ENCODE assay signal across 11 cellular contexts in the genomic region with DNA sequence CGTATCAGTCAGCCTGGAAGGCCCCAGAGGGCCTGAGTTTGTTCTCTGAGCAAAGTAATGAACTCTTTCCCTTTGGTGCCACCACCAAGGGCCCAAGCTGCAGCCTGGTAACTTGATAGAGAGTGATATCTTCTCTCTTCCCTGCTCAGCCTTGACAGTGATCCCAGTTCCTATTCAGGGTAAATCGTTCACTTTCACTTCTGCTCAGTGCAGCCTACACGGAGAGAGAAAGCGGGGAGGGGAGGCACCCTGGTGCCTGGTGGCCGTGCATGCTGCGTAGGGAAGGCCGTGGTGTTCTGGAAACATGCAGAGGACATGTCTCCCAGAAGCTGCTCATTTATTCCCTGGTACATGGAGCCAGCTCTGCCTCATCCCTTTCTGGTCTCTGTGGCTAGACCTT. TPM values are rescaled to one million over a fixed set of nuclear protein-coding genes. Genes with fewer than 3 reads are reported as not detected.
DNase-seq lines count a peak whose midpoint lies in the region; ATAC-seq and TF ChIP-seq lines count a peak whose summit lies in the region.
"Had no signal": no experiment of that assay in that cellular context is flagged by ENCODE, and none has a peak within 500 bp of the region (broad histone marks: within the 10 kb centered on the region; RNA-seq: fewer than 3 reads in every experiment).

No MANE protein-coding gene starts in this region.

- no peak overlapping the region for H3K4me3 Mint-ChIP-seq in Calu3 (ENCODE audit: low read depth, unreplicated experiment)

- H3K36me3 Mint-ChIP-seq in Calu3 (ENCODE audit: insufficient read depth, unreplicated experiment): no peaks in the 10 kb centered on the region

- no peaks in the 10 kb centered on the region for H3K27me3 Mint-ChIP-seq in Calu3 (ENCODE audit: unreplicated experiment)

- intact Hi-C loops in Calu3 (cut with micrococcal nuclease; ENCODE audit: unreplicated experiment): no loop called here

- peak; percentile 68 for DNase-seq in Ammon's horn (ENCODE audit: low spot score)
- peak; percentile 51 for DNase-seq in globus pallidus (ENCODE audit: low spot score)
- no peak for DNase-seq in Calu3
- DNase-seq in NCI-H2107 treated with DMSO at 0.1 percent for 48 hours (lab: John Stamatoyannopoulos, UW; ENCODE audit: unreplicated experiment): no peak
- no peak for DNase-seq in ecto neural progenitor cell (ENCODE audit: low spot score)
- DNase-seq: NCI-H1048; psoas muscle; stimulated activated naive CD4-positive, alpha-beta T cell treated with Interleukin-2 at 50 U/mL for 16 hours had no signal

- no peak overlapping the region for H3K27ac Mint-ChIP-seq in Calu3 (ENCODE audit: unreplicated experiment)

- CTCF ChIA-PET in Calu3 (lab: Charles Lee): interaction anchor here (0.5 kb wide), 1 partner anchor 10 kb away, joined by 4 read pairs; no protein-coding TSS in a partner anchor

- ATAC-seq in GM19463 (IDR thresholded peaks at IDR 0.05; ENCODE audit: unreplicated experiment) (peak; percentile 79), HG03442 (IDR thresholded peaks at IDR 0.05; ENCODE audit: unreplicated experiment) (peak; percentile 66), GM19467 (IDR thresholded peaks at IDR 0.05; ENCODE audit: unreplicated experiment) (no peak)
- ATAC-seq: psoas muscle had no signal

- H3K9me3 Mint-ChIP-seq in Calu3 (ENCODE audit: low read depth, unreplicated experiment): no peaks in the 10 kb centered on the region

- H3K4me1 Mint-ChIP-seq in Calu3 (ENCODE audit: low read depth, unreplicated experiment): no peaks in the 10 kb centered on the region

- TF ChIP-seq CTCF in Calu3 (IDR thresholded peaks at IDR 0.05; ENCODE audit: unreplicated experiment): no peak

- no TSS peak for BruUV-seq in Calu3 (replicated peaks; lab: Mats Ljungman, UMichigan)

RNA-seq across cellular contexts. Expression of gene KIF9, which starts 54.9 kb away (rescaled TPM):
- 8.9 and 10.0 TPM in 2 replicates for total RNA-seq in Calu3 (2022)

RNA-seq across cellular contexts. Expression of gene KLHL18, which starts 55.1 kb away (rescaled TPM):
- total RNA-seq in Calu3 (2022): 24.8 and 33.3 TPM in 2 replicates

Comparison
In these comparisons a context has a peak if more than half of its experiments do, and no peak if none do; other contexts are left out.
1. DNase-seq: peak in Ammon's horn (single experiment) and globus pallidus (single experiment); none in Calu3 (single experiment), NCI-H2107 treated with DMSO at 0.1 percent for 48 hours (single experiment) and ecto neural progenitor cell (single experiment).